ENCODE assay signal across 15 cellular contexts in genomic region chr7:4791101-4791737, GRCh38. TPM values are rescaled to one million over a fixed set of nuclear protein-coding genes. Genes with fewer than 3 reads are reported as not detected.
DNase-seq lines count a peak whose midpoint lies in the region; ATAC-seq and TF ChIP-seq lines count a peak whose summit lies in the region.
"Had no signal": no experiment of that assay in that cellular context is flagged by ENCODE, and none has a peak within 500 bp of the region (broad histone marks: within the 10 kb centered on the region; RNA-seq: fewer than 3 reads in every experiment).

No MANE protein-coding gene starts in this region.

- ATAC-seq in CD4-positive, alpha-beta T cell (ENCODE audit: poor library complexity) = no peak

- no peaks in the 10 kb centered on the region for H3K79me2 ChIP-seq in osteoblast (ENCODE audit: insufficient read depth, low read length)

- H3K4me1 Mint-ChIP-seq in CD4-positive, alpha-beta T cell (ENCODE audit: low read depth) = no peaks in the 10 kb centered on the region
- peaks cover 4% of the 10 kb centered on the region for H3K4me1 Mint-ChIP-seq in glutamatergic neuron (ENCODE audit: low read depth, unreplicated experiment)

- POLR2A ChIA-PET in CD4-positive, alpha-beta T cell (lab: Charles Lee) = interaction anchor here (0.7 to 4.4 kb wide), 4 partner anchors 9 to 399 kb away, joined by 3 to 63 read pairs (median 5); partner anchors contain the start of genes AP5Z1 and WIPI2
- POLR2A ChIA-PET in RWPE1 (lab: Yijun Ruan, JAX; ENCODE audit: low non-redundant PET) = no interaction called here

- H3K36me3 ChIP-seq in osteoblast (ENCODE audit: insufficient read depth, low read length) = peaks cover 13% of the 10 kb centered on the region

- no peak overlapping the region for H3K4me3 ChIP-seq in osteoblast (ENCODE audit: insufficient read depth, low read length)
- H3K4me3 ChIP-seq: GM12878, skin epidermis had no signal

- intact Hi-C loops in CD4-positive, alpha-beta T cell (cut with DNase I, micrococcal nuclease) = loop anchor here in 1 of 2 experiments (2.0 kb wide), 1 partner anchor 14 kb away; no protein-coding TSS in a partner anchor

- H3K27ac Mint-ChIP-seq in CD4-positive, alpha-beta T cell = no peak overlapping the region
- H3K27ac Mint-ChIP-seq in glutamatergic neuron (ENCODE audit: unreplicated experiment) = no peak overlapping the region
- H3K27ac Mint-ChIP-seq: activated T-cell treated with anti-CD3 and anti-CD28 coated beads, Interleukin-2, amount 50 U/mL, for 24 hours; progenitor cell of endocrine pancreas had no signal

- H3K27me3 Mint-ChIP-seq in CD4-positive, alpha-beta T cell = no peaks in the 10 kb centered on the region
- peaks cover 4% of the 10 kb centered on the region for H3K27me3 Mint-ChIP-seq in glutamatergic neuron (ENCODE audit: unreplicated experiment)
- H3K27me3 Mint-ChIP-seq: activated T-cell treated with anti-CD3 and anti-CD28 coated beads, Interleukin-2, amount 50 U/mL, for 24 hours; progenitor cell of endocrine pancreas had no signal

- CTCF ChIA-PET in CD4-positive, alpha-beta T cell (lab: Charles Lee) = interaction anchor here (1.1 to 2.0 kb wide), 5 partner anchors 12 to 150 kb away, joined by 4 to 23 read pairs (median 5); partner anchors contain the start of genes AP5Z1 and RADIL
- CTCF ChIA-PET in RWPE1 (lab: Yijun Ruan, JAX) = interaction anchor here (0.6 to 0.9 kb wide), 7 partner anchors 10 to 298 kb away, joined by 3 to 6 read pairs (median 4); no protein-coding TSS in a partner anchor

- DNase-seq in CD4-positive, alpha-beta T cell = no peak
- DNase-seq in RWPE1 (ENCODE audit: low spot score) = no peak
- peak; percentile 17 for DNase-seq in glutamatergic neuron
- peak; percentile 66 for DNase-seq in osteoblast (ENCODE audit: insufficient read length, low spot score, missing footprints)
- no peak for DNase-seq in DMS79 (lab: John Stamatoyannopoulos, UW)
- DNase-seq in NCI-H1417 treated with DMSO at 0.1 percent for 48 hours (lab: John Stamatoyannopoulos, UW) = no peak
- DNase-seq in dedifferentiated amniotic fluid mesenchymal stem cell (ENCODE audit: extremely low spot score) = no peak
- DNase-seq: DMS79 treated with DMSO at 0.1 percent for 48 hours, MV-4-11, NCI-H187 had no signal

- H2AFZ ChIP-seq in osteoblast (ENCODE audit: low read length) = no peak overlapping the region

- no peak overlapping the region for H3K27ac ChIP-seq in CD4-positive, alpha-beta T cell (ENCODE audit: low read depth, low read length)
- H3K27ac ChIP-seq in RWPE1 (peak overlapping the region; percentile 2; the same call in 1 of the 2 replicates), osteoblast (ENCODE audit: low read depth, low read length) (no peak overlapping the region)
- H3K27ac ChIP-seq: KMS-11 had no signal

- TF ChIP-seq CTCF in CD4-positive, alpha-beta T cell (IDR thresholded peaks at IDR 0.05) = no peak
- TF ChIP-seq CTCF in RWPE1 (conservative IDR thresholded peaks at IDR 0.05; ENCODE audit: low read depth) (no peak), glutamatergic neuron (IDR thresholded peaks at IDR 0.05; ENCODE audit: partially characterized antibody, unreplicated experiment) (no peak), osteoblast (IDR thresholded peaks at IDR 0.05; ENCODE audit: extremely low read depth, low read depth, low read length) (no peak)

- peaks cover 32% of the 10 kb centered on the region for H3K36me3 Mint-ChIP-seq in CD4-positive, alpha-beta T cell (ENCODE audit: low read depth)
- peaks cover 4% of the 10 kb centered on the region for H3K36me3 Mint-ChIP-seq in glutamatergic neuron (ENCODE audit: unreplicated experiment)

- H3K27me3 ChIP-seq in CD4-positive, alpha-beta T cell (ENCODE audit: control insufficient read depth, insufficient read depth, low read length) = no peaks in the 10 kb centered on the region
- H3K27me3 ChIP-seq in osteoblast (ENCODE audit: insufficient read depth, low read length) = no peaks in the 10 kb centered on the region

- no peaks in the 10 kb centered on the region for H4K20me1 ChIP-seq in osteoblast (ENCODE audit: insufficient read depth, low read length)

- no peak overlapping the region for H3K4me2 ChIP-seq in osteoblast (ENCODE audit: insufficient read depth, low read length)
- H3K4me2 ChIP-seq: KMS-11 had no signal

- H3K9me3 Mint-ChIP-seq in CD4-positive, alpha-beta T cell = no peaks in the 10 kb centered on the region
- peaks cover 7% of the 10 kb centered on the region for H3K9me3 Mint-ChIP-seq in glutamatergic neuron (ENCODE audit: unreplicated experiment)
- H3K9me3 Mint-ChIP-seq: activated T-cell treated with anti-CD3 and anti-CD28 coated beads, Interleukin-2, amount 50 U/mL, for 24 hours had no signal

- H3K4me3 Mint-ChIP-seq in CD4-positive, alpha-beta T cell = peak overlapping the region; percentile 15
- H3K4me3 Mint-ChIP-seq in glutamatergic neuron (ENCODE audit: unreplicated experiment) = peak overlapping the region; percentile 14
- H3K4me3 Mint-ChIP-seq: activated T-cell treated with anti-CD3 and anti-CD28 coated beads, Interleukin-2, amount 50 U/mL, for 24 hours had no signal

- no peaks in the 10 kb centered on the region for H3K9me3 ChIP-seq in CD4-positive, alpha-beta T cell (ENCODE audit: control insufficient read depth, low read length)
- no peaks in the 10 kb centered on the region for H3K9me3 ChIP-seq in osteoblast (ENCODE audit: low read depth, low read length)

- peaks cover 5% of the 10 kb centered on the region for H3K4me1 ChIP-seq in osteoblast (ENCODE audit: insufficient read depth, low read length)

RNA-seq across cellular contexts. Expression of gene AP5Z1, which starts 15.8 kb away (rescaled TPM):
- total RNA-seq in CD4-positive, alpha-beta T cell = 100 to 1,000 TPM in 1 of 2 experiments, 10 to 100 TPM in 1; 93.5 to 102 TPM
- total RNA-seq in glutamatergic neuron (ENCODE audit: unreplicated experiment) (49.8 TPM), osteoblast (63.9 and 73.1 TPM in 2 replicates)

Comparison
In these comparisons a context has a peak if more than half of its experiments do, and no peak if none do; other contexts are left out.
1. DNase-seq: peak in glutamatergic neuron (single experiment) and osteoblast (single experiment); none in CD4-positive, alpha-beta T cell (0 of 10), RWPE1 (single experiment), DMS79 (single experiment), NCI-H1417 treated with DMSO at 0.1 percent for 48 hours (single experiment) and dedifferentiated amniotic fluid mesenchymal stem cell (single experiment).